In genomic region chr13:93146584-93147292, GRCh38 we compare ENCODE assay signal across 14 cellular contexts.
DNase-seq lines count a peak whose midpoint lies in the region; ATAC-seq and TF ChIP-seq lines count a peak whose summit lies in the region.
"Had no signal": no experiment of that assay in that cellular context is flagged by ENCODE, and none has a peak within 500 bp of the region (broad histone marks: within the 10 kb centered on the region; RNA-seq: fewer than 3 reads in every experiment).

No MANE protein-coding gene starts in this region.

- H3K4me2 ChIP-seq in mammary epithelial cell (ENCODE audit: insufficient read depth, low read depth, low read length), result peak overlapping the region; percentile 56
- H3K4me2 ChIP-seq in mesenchymal stem cell (ENCODE audit: low read length, poor library complexity, severe bottlenecking), result no peak overlapping the region

- no peak overlapping the region for H3K4me3 ChIP-seq in AG10803 (ENCODE audit: low read length)
- no peak overlapping the region for H3K4me3 ChIP-seq in mammary epithelial cell (replicated peaks in 1 of 3; ENCODE audit: insufficient read depth in 1 of 3, low read depth in 2 of 3, low read length in 3 of 3)
- no peak overlapping the region for H3K4me3 ChIP-seq in mesenchymal stem cell (ENCODE audit: insufficient read depth in 1 of 2, low read depth in 1 of 2, low read length in 2 of 2)
- no peak overlapping the region for H3K4me3 ChIP-seq in heart left ventricle
- H3K4me3 ChIP-seq in dorsolateral prefrontal cortex, result no peak overlapping the region
- H3K4me3 ChIP-seq: body of pancreas had no signal

- H3K9ac ChIP-seq in mammary epithelial cell (ENCODE audit: insufficient read depth, low read length) (no peak overlapping the region), mesenchymal stem cell (ENCODE audit: low read length) (peak overlapping the region; percentile 47)

- no peaks in the 10 kb centered on the region for H3K79me2 ChIP-seq in mammary epithelial cell (ENCODE audit: insufficient read depth, low read length)

- no peak for TF ChIP-seq CTCF in AG10803 (conservative IDR thresholded peaks at IDR 0.05; ENCODE audit: low read length)
- TF ChIP-seq CTCF in mammary epithelial cell (conservative IDR thresholded peaks at IDR 0.05 in 1 of 2, IDR thresholded peaks at IDR 0.05 in 1 of 2; ENCODE audit: extremely low read depth in 1 of 2, insufficient read depth in 1 of 2, low read depth in 1 of 2, low read length in 2 of 2), result no peak
- TF ChIP-seq CTCF in heart left ventricle (IDR thresholded peaks at IDR 0.05), result no peak
- TF ChIP-seq CTCF in dorsolateral prefrontal cortex (IDR thresholded peaks at IDR 0.05 in 54 of 56, conservative IDR thresholded peaks at IDR 0.05 in 2 of 56; ENCODE audit: low read depth in 1 of 56, partially characterized antibody in 56 of 56), result no peak

- TF ChIP-seq POLR2A in heart left ventricle (IDR thresholded peaks at IDR 0.05), result no peak

- CTCF ChIA-PET in mammary epithelial cell (lab: Charles Lee; ENCODE audit: low non-redundant PET), result no interaction called here

- H4K20me1 ChIP-seq in mammary epithelial cell (ENCODE audit: insufficient read depth, low read length), result no peaks in the 10 kb centered on the region

- in situ Hi-C loops in mammary epithelial cell (cut with MboI; ENCODE audit: low sequenced_read_pairs in 2 of 2), result no loop called here

- intact Hi-C loops in mammary epithelial cell (cut with micrococcal nuclease), result no loop called here
- intact Hi-C loops in heart left ventricle (cut with DNase I), result no loop called here
- intact Hi-C loops in dorsolateral prefrontal cortex (cut with DNase I), result no loop called here

- H2BK120ac ChIP-seq in mesenchymal stem cell (ENCODE audit: low read depth, low read length), result no peak overlapping the region

- H3K9me3 ChIP-seq in mammary epithelial cell (replicated peaks; ENCODE audit: insufficient read depth, low read length) (no peaks in the 10 kb centered on the region), mesenchymal stem cell (ENCODE audit: control insufficient read depth, low read length) (no peaks in the 10 kb centered on the region), heart left ventricle (no peaks in the 10 kb centered on the region)
- H3K9me3 ChIP-seq: body of pancreas had no signal

- DNase-seq in AG10803 (ENCODE audit: low read depth) (peak; percentile 17), NCI-H69 (lab: John Stamatoyannopoulos, UW) (peak; percentile 84), mammary epithelial cell (peak; percentile 74), mesenchymal stem cell (peak; percentile 56), heart left ventricle (no peak), dorsolateral prefrontal cortex (no peak)
- DNase-seq: activated CD4-positive, alpha-beta T cell treated with anti-CD3 and anti-CD28 coated beads, Interleukin-2, amount 50 U/mL, for 1 hour; body of pancreas; mesendoderm; stimulated activated CD4-positive, alpha-beta T cell treated with anti-CD3 and anti-CD28 coated beads, Interleukin-4, amount 100 ng/mL, for 1 hour had no signal

- no peaks in the 10 kb centered on the region for H3K79me1 ChIP-seq in mesenchymal stem cell (replicated peaks; ENCODE audit: low read length, poor library complexity, severe bottlenecking)

- dilution Hi-C loops in mammary epithelial cell (cut with HindIII; ENCODE audit: low sequenced_read_pairs), result no loop called here

- H3K4me1 ChIP-seq in mammary epithelial cell (ENCODE audit: insufficient read depth, low read length) (peaks cover 21% of the 10 kb centered on the region), mesenchymal stem cell (ENCODE audit: control insufficient read depth, insufficient read depth, low read depth, low read length) (no peaks in the 10 kb centered on the region), heart left ventricle (peaks cover 0 to 8% (median 0%) of the 10 kb centered on the region in 12 donors)
- H3K4me1 ChIP-seq: body of pancreas had no signal

- ATAC-seq in GM19328 (IDR thresholded peaks at IDR 0.05; ENCODE audit: unreplicated experiment) (no peak), heart left ventricle (no peak), HG03432 (IDR thresholded peaks at IDR 0.05; ENCODE audit: unreplicated experiment) (no peak)
- ATAC-seq: activated T-helper 17 cell treated with anti-CD3 and anti-CD28 coated beads, Interleukin-2, amount 50 U/mL, for 72 hours; body of pancreas; stimulated activated effector memory CD8-positive, alpha-beta T cell treated with anti-CD3 and anti-CD28 coated beads, Interleukin-12 subunit alpha, Interleukin-12 subunit beta, amount 100 ng/mL, for 72 hours had no signal

- H3K27ac ChIP-seq in mammary epithelial cell (ENCODE audit: insufficient read depth, low read depth, low read length), result no peak overlapping the region
- H3K27ac ChIP-seq in mesenchymal stem cell (ENCODE audit: low read length, poor library complexity, severe bottlenecking), result no peak overlapping the region
- no peak overlapping the region for H3K27ac ChIP-seq in heart left ventricle
- no peak overlapping the region for H3K27ac ChIP-seq in dorsolateral prefrontal cortex
- H3K27ac ChIP-seq: body of pancreas had no signal

- no TSS peak for BruUV-seq in mammary epithelial cell (replicated peaks; lab: Mats Ljungman, UMichigan)

- no peak overlapping the region for H3K18ac ChIP-seq in mesenchymal stem cell (ENCODE audit: low read depth in 1 of 2, low read length in 2 of 2)

- no peak overlapping the region for H2AK5ac ChIP-seq in mesenchymal stem cell (ENCODE audit: low read length, severe bottlenecking)

- no peak overlapping the region for H4K91ac ChIP-seq in mesenchymal stem cell (ENCODE audit: low read length)

- H3K14ac ChIP-seq in mesenchymal stem cell (ENCODE audit: low read length in 2 of 2), result no peak overlapping the region

- H2BK5ac ChIP-seq in mesenchymal stem cell (ENCODE audit: low read depth, low read length, poor library complexity, severe bottlenecking), result no peak overlapping the region

- WGBS in mammary epithelial cell (ENCODE audit: low coverage, missing lambda C conversion rate), result 19% methylated on average over 4 of the region's 4 CpGs
- WGBS in mesenchymal stem cell, result 20% methylated on average over 2 of the region's 4 CpGs
- 47 to 65% (median 57%) methylated on average over 4 of the region's 4 CpGs for WGBS in heart left ventricle, 4 donors

- no peak overlapping the region for H3K23ac ChIP-seq in mesenchymal stem cell (ENCODE audit: low read length in 2 of 2)

- H2BK15ac ChIP-seq in mesenchymal stem cell (ENCODE audit: low read depth, poor library complexity, severe bottlenecking), result no peak overlapping the region

- no peak overlapping the region for H2BK12ac ChIP-seq in mesenchymal stem cell (ENCODE audit: low read length in 2 of 2)

- no peaks in the 10 kb centered on the region for H3K27me3 ChIP-seq in mammary epithelial cell (ENCODE audit: insufficient read depth, low read length)
- H3K27me3 ChIP-seq in mesenchymal stem cell (ENCODE audit: control insufficient read depth in 1 of 2, insufficient read depth in 1 of 2, low read length in 2 of 2), result no peaks in the 10 kb centered on the region
- no peaks in the 10 kb centered on the region for H3K27me3 ChIP-seq in heart left ventricle
- H3K27me3 ChIP-seq in dorsolateral prefrontal cortex, result peaks cover 0 to 5% (median 0%) of the 10 kb centered on the region in 45 donors
- H3K27me3 ChIP-seq: body of pancreas had no signal

- H2AFZ ChIP-seq in mammary epithelial cell (ENCODE audit: low read depth, low read length) (peak overlapping the region; percentile 16), mesenchymal stem cell (ENCODE audit: low read depth, low read length) (no peak overlapping the region)

- H4K8ac ChIP-seq in mesenchymal stem cell (ENCODE audit: low read length), result no peak overlapping the region

- H3K36me3 ChIP-seq in mammary epithelial cell (ENCODE audit: insufficient read depth, low read length) (no peaks in the 10 kb centered on the region), mesenchymal stem cell (ENCODE audit: control insufficient read depth in 1 of 2, insufficient read depth in 2 of 2, low read depth in 1 of 2, low read length in 2 of 2) (no peaks in the 10 kb centered on the region), heart left ventricle (no peaks in the 10 kb centered on the region)

- no peak overlapping the region for H3K4ac ChIP-seq in mesenchymal stem cell (ENCODE audit: low read depth in 1 of 2, low read length in 2 of 2)

Comparison
In these comparisons a context has a peak if more than half of its experiments do, and no peak if none do; other contexts are left out.
1. DNase-seq: peak in AG10803 (single experiment), NCI-H69 (single experiment), mammary epithelial cell (single experiment) and mesenchymal stem cell (single experiment); none in heart left ventricle (0 of 5) and dorsolateral prefrontal cortex (0 of 10).